Comparison of ENCODE assay signal across 13 cellular contexts in genomic region chr1:36328713-36329112, GRCh38. TPM values are rescaled to one million over a fixed set of nuclear protein-coding genes. Genes with fewer than 3 reads are reported as not detected.
DNase-seq lines count a peak whose midpoint lies in the region; ATAC-seq and TF ChIP-seq lines count a peak whose summit lies in the region.
"Had no signal": no experiment of that assay in that cellular context is flagged by ENCODE, and none has a peak within 500 bp of the region (broad histone marks: within the 10 kb centered on the region; RNA-seq: fewer than 3 reads in every experiment).

No MANE protein-coding gene starts in this region.

- no peaks in the 10 kb centered on the region for H3K9me3 Mint-ChIP-seq in activated CD8-positive, alpha-beta T cell treated with anti-CD3 and anti-CD28 coated beads for 36 hours
- H3K9me3 Mint-ChIP-seq: CD8-positive, alpha-beta memory T cell; GM23338; T-helper 2 cell treated with Interferon-gamma antibody and Interleukin-4, amounts not matched to agents 5 μg/mL and 100 μg/mL, for 36 hours had no signal

- H3K36me3 ChIP-seq in trophoblast cell (ENCODE audit: control insufficient read depth in 1 of 2, insufficient read depth in 2 of 2, low read length in 2 of 2): no peaks in the 10 kb centered on the region

- TF ChIP-seq CTCF in activated CD8-positive, alpha-beta T cell treated with anti-CD3 and anti-CD28 coated beads for 36 hours (IDR thresholded peaks at IDR 0.05): no peak

- H3K14ac ChIP-seq in trophoblast cell (ENCODE audit: low read length): no peak overlapping the region

- no peak overlapping the region for H2AK5ac ChIP-seq in trophoblast cell (ENCODE audit: low read length)

- peaks cover 2% of the 10 kb centered on the region for H3K9me3 ChIP-seq in trophoblast cell (ENCODE audit: insufficient read depth, low read depth, low read length)

- H3K4me3 Mint-ChIP-seq in activated CD8-positive, alpha-beta T cell treated with anti-CD3 and anti-CD28 coated beads for 36 hours: no peak overlapping the region
- H3K4me3 Mint-ChIP-seq: GM23338; T-helper 2 cell treated with Interferon-gamma antibody and Interleukin-4, amounts not matched to agents 5 μg/mL and 100 μg/mL, for 36 hours had no signal

- peak overlapping the region; percentile 17 for H2BK12ac ChIP-seq in trophoblast cell (ENCODE audit: low read length)

- WGBS in trophoblast cell (ENCODE audit: extremely low coverage, insufficient coverage, insufficient read length): no CpG with 5 or more reads among the region's 6 CpGs

- H4K91ac ChIP-seq in trophoblast cell (ENCODE audit: low read depth, low read length): no peak overlapping the region

- no peak overlapping the region for H2BK120ac ChIP-seq in trophoblast cell (ENCODE audit: insufficient read depth, low read length, poor library complexity)

- H3K9ac ChIP-seq in trophoblast cell (ENCODE audit: low read length): no peak overlapping the region

- intact Hi-C loops in activated CD8-positive, alpha-beta T cell treated with anti-CD3 and anti-CD28 coated beads for 36 hours (cut with micrococcal nuclease): no loop called here

- H2AFZ ChIP-seq in trophoblast cell (ENCODE audit: insufficient read depth, low read length, poor library complexity): no peak overlapping the region
- H2AFZ ChIP-seq: GM23338, hepatocyte had no signal

- H3K36me3 Mint-ChIP-seq in activated CD8-positive, alpha-beta T cell treated with anti-CD3 and anti-CD28 coated beads for 36 hours (ENCODE audit: low read depth): no peaks in the 10 kb centered on the region
- H3K36me3 Mint-ChIP-seq: CD8-positive, alpha-beta memory T cell had no signal

- peak; percentile 55 for DNase-seq in HT-29 (ENCODE audit: low spot score)
- peak; percentile 12 for DNase-seq in NCI-H345 treated with DMSO at 0.1 percent for 48 hours (lab: John Stamatoyannopoulos, UW; ENCODE audit: unreplicated experiment)
- DNase-seq in glomerular endothelial cell (ENCODE audit: extremely low read depth, low read depth, low spot score): peak; percentile 12
- no peak for DNase-seq in trophoblast cell
- no peak for DNase-seq in activated CD8-positive, alpha-beta T cell treated with anti-CD3 and anti-CD28 coated beads for 36 hours
- DNase-seq in midbrain (lab: John Stamatoyannopoulos, UW): no peak
- DNase-seq: CD8-positive, alpha-beta memory T cell; NCI-H1436; retina had no signal

- H3K79me2 ChIP-seq in trophoblast cell (ENCODE audit: control insufficient read depth, insufficient read depth, low read length, poor library complexity): peaks cover 2% of the 10 kb centered on the region
- H3K79me2 ChIP-seq: hepatocyte had no signal

- POLR2A ChIA-PET in activated CD8-positive, alpha-beta T cell treated with anti-CD3 and anti-CD28 coated beads for 36 hours (lab: Charles Lee): interaction anchor here (0.7 kb wide), 1 partner anchor 15 kb away, joined by 3 read pairs; no protein-coding TSS in a partner anchor

- no peak overlapping the region for H3K18ac ChIP-seq in trophoblast cell (ENCODE audit: low read length)

- H3K4ac ChIP-seq in trophoblast cell (ENCODE audit: low read depth, low read length): no peak overlapping the region

- no peak for ATAC-seq in HG03469 (IDR thresholded peaks at IDR 0.05; ENCODE audit: unreplicated experiment)
- no peak for ATAC-seq in activated CD8-positive, alpha-beta T cell treated with anti-CD3 and anti-CD28 coated beads for 36 hours
- ATAC-seq: GM23338 had no signal

- no peaks in the 10 kb centered on the region for H3K27me3 ChIP-seq in trophoblast cell (ENCODE audit: insufficient read depth, low read length)
- H3K27me3 ChIP-seq: hepatocyte had no signal

- H3K4me3 ChIP-seq in trophoblast cell (ENCODE audit: low read depth, low read length): no peak overlapping the region
- H3K4me3 ChIP-seq: GM23338, hepatocyte had no signal

- peaks cover 6% of the 10 kb centered on the region for H3K79me1 ChIP-seq in trophoblast cell (ENCODE audit: low read length)

- no peak overlapping the region for H4K12ac ChIP-seq in trophoblast cell (ENCODE audit: low read depth, low read length)

- H3K4me1 Mint-ChIP-seq in activated CD8-positive, alpha-beta T cell treated with anti-CD3 and anti-CD28 coated beads for 36 hours (ENCODE audit: low read depth): peaks cover 14% of the 10 kb centered on the region

- H2BK5ac ChIP-seq in trophoblast cell (ENCODE audit: low read depth, low read length, poor library complexity): no peak overlapping the region

- H3K4me2 ChIP-seq in trophoblast cell (ENCODE audit: low read length): no peak overlapping the region
- H3K4me2 ChIP-seq: GM23338, hepatocyte had no signal

- H3K23ac ChIP-seq in trophoblast cell (ENCODE audit: low read length): no peak overlapping the region

- no peak overlapping the region for H3K27ac ChIP-seq in trophoblast cell (ENCODE audit: low read depth, low read length)
- H3K27ac ChIP-seq: hepatocyte had no signal

- CTCF ChIA-PET in activated CD8-positive, alpha-beta T cell treated with anti-CD3 and anti-CD28 coated beads for 36 hours (lab: Charles Lee): no interaction called here

- H3K27me3 Mint-ChIP-seq in activated CD8-positive, alpha-beta T cell treated with anti-CD3 and anti-CD28 coated beads for 36 hours: peaks cover 7% of the 10 kb centered on the region

- no peak overlapping the region for H4K8ac ChIP-seq in trophoblast cell (ENCODE audit: low read depth, low read length)

- no peak overlapping the region for H3K27ac Mint-ChIP-seq in activated CD8-positive, alpha-beta T cell treated with anti-CD3 and anti-CD28 coated beads for 36 hours
- H3K27ac Mint-ChIP-seq: CD8-positive, alpha-beta memory T cell; GM23338; T-helper 2 cell treated with Interferon-gamma antibody and Interleukin-4, amounts not matched to agents 5 μg/mL and 100 μg/mL, for 36 hours had no signal

- H3K4me1 ChIP-seq in trophoblast cell (ENCODE audit: control insufficient read depth in 1 of 2, insufficient read depth in 2 of 2, low read length in 2 of 2): peaks cover 16 to 17% of the 10 kb centered on the region in 2 experiments

RNA-seq across cellular contexts. Expression of gene EVA1B, which starts 5.3 kb away (rescaled TPM):
- 25.0 and 32.9 TPM in 2 replicates for total RNA-seq in HT-29 (2014; rRNA removed; shearing (Covaris generic))
- total RNA-seq in glomerular endothelial cell: 132 and 162 TPM in 2 replicates
- polyA plus RNA-seq in trophoblast cell (2013): 35.3 and 37.7 TPM in 2 replicates
- total RNA-seq in activated CD8-positive, alpha-beta T cell treated with anti-CD3 and anti-CD28 coated beads for 36 hours: 1 to 10 TPM; 5.8 to 6.5 TPM

RNA-seq across cellular contexts. Expression of gene SH3D21, which starts 22.5 kb away (rescaled TPM):
- total RNA-seq in HT-29 (2014; rRNA removed; shearing (Covaris generic)): 12.6 and 14.8 TPM in 2 replicates
- total RNA-seq in glomerular endothelial cell: 2.4 and 4.0 TPM in 2 replicates
- polyA plus RNA-seq in trophoblast cell (2013): 14.7 and 15.0 TPM in 2 replicates
- total RNA-seq in activated CD8-positive, alpha-beta T cell treated with anti-CD3 and anti-CD28 coated beads for 36 hours: 10 to 100 TPM; 17.8 to 21.0 TPM
- polyA plus RNA-seq: CD8-positive, alpha-beta memory T cell had no signal

RNA-seq across cellular contexts. Expression of gene STK40, which starts 57.0 kb away (rescaled TPM):
- 21.0 and 26.2 TPM in 2 replicates for total RNA-seq in HT-29 (2014; rRNA removed; shearing (Covaris generic))
- total RNA-seq in glomerular endothelial cell: 32.2 and 35.2 TPM in 2 replicates
- 88.4 and 90.2 TPM in 2 replicates for polyA plus RNA-seq in trophoblast cell (2013)
- total RNA-seq in activated CD8-positive, alpha-beta T cell treated with anti-CD3 and anti-CD28 coated beads for 36 hours: 10 to 100 TPM; 41.2 to 44.4 TPM

Comparison
In these comparisons a context has a peak if more than half of its experiments do, and no peak if none do; other contexts are left out.
1. DNase-seq: peak in HT-29 (single experiment), NCI-H345 treated with DMSO at 0.1 percent for 48 hours (single experiment) and glomerular endothelial cell (single experiment); none in trophoblast cell (0 of 2), activated CD8-positive, alpha-beta T cell treated with anti-CD3 and anti-CD28 coated beads for 36 hours (single experiment) and midbrain (single experiment).